13 cellular contexts compared by ENCODE assay signal in the genomic region with DNA sequence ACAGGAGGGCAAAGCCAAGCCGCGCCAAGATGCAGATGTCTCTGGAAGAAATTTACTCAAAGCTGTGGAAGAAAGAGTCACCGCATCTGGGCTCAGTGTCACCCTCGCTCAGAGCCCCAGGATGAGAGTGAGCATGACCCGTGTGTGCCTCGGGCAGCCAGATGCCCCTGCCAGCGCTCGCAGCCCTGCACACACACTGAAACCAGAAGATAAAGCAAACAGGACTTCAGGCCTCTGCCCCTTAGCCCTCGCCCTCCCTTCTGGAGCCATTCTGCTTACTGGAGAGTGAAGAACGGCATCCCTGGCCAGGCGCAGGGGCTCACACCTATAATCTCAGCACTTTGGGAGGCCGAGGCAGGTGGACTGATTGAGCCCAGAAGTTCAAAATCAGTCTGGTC.
"Had no signal": no experiment of that assay in that cellular context is flagged by ENCODE, and none has a peak within 500 bp of the region (broad histone marks: within the 10 kb centered on the region; RNA-seq: fewer than 3 reads in every experiment).

No MANE protein-coding gene starts in this region.

- H3K36me3 ChIP-seq: colonic mucosa, transverse colon had no signal

- H3K4me1 ChIP-seq: colonic mucosa, parathyroid adenoma had no signal

- H3K9me3 ChIP-seq: colonic mucosa, transverse colon had no signal

- H3K27me3 ChIP-seq: colonic mucosa, transverse colon had no signal

- DNase-seq: activated CD4-positive, alpha-beta T cell treated with anti-CD3 and anti-CD28 coated beads, Interleukin-2, amount 10 ng/mL, durations not matched to agents 7 days and 5 days; activated CD8-positive, alpha-beta memory T cell treated with anti-CD3 and anti-CD28 coated beads for 24 hours; activated gamma-delta T cell treated with Interleukin-2 at 50 U/mL for 16 hours; amygdala; central memory CD4-positive, alpha-beta T cell; colonic mucosa; nephron progenitor cell; stimulated activated CD4-positive, alpha-beta T cell treated with anti-CD3 and anti-CD28 coated beads, Interleukin-15, amount 100 ng/mL, for 24 hours; stimulated activated CD4-positive, alpha-beta T cell treated with anti-CD3 and anti-CD28 coated beads, Interleukin-4, amount 100 ng/mL, for 1 hour; stimulated activated naive CD4-positive, alpha-beta T cell treated with Interleukin-2 at 50 U/mL for 16 hours; substantia nigra; transverse colon had no signal

- H2AFZ ChIP-seq: parathyroid adenoma had no signal

- H3K9ac ChIP-seq: parathyroid adenoma had no signal

- H3K4me3 ChIP-seq: colonic mucosa, transverse colon had no signal

- H3K79me2 ChIP-seq: parathyroid adenoma had no signal

- H3K27ac ChIP-seq: colonic mucosa, parathyroid adenoma, transverse colon had no signal
